In the genomic region with DNA sequence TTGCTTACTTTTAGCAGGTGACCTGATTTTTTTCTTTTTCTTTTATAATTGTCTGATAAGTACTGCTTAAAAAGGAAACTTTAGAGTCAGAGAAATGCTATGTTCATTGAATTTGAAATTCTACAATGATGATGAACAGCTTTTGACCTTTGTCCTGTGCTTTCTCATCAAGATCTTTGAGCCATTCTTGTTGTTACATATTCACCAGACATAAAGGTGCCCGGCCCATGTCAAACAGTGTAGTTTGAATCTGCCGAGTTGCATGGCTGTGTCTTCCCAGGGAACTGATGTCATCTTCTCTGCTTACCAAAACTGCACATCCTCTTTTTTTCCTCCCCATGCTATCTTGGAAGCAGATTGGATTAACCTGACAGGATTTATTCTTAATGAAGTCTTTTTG, we compare ENCODE assay signal across 1 cellular context.
TF ChIP-seq lines count a peak whose summit lies in the region.

No MANE protein-coding gene starts in this region.

TF ChIP-seq in HepG2, 621 proteins besides CTCF, POLR2A, EP300 and RAD21 (continued from another document):
- TF ChIP-seq SALL1 (CRISPR knock-in tag; IDR thresholded peaks at IDR 0.05) = peak; percentile 59; the same call in 1 of the 2 replicates
- TF ChIP-seq SOX5 (CRISPR knock-in tag; IDR thresholded peaks at IDR 0.05; ENCODE audit: borderline replicate concordance) = peak; percentile 13; the same call in 1 of the 2 replicates
- TF ChIP-seq ZFP37 (CRISPR knock-in tag; IDR thresholded peaks at IDR 0.05; ENCODE audit: borderline replicate concordance) = no peak
- TF ChIP-seq ZNF549 (CRISPR knock-in tag; IDR thresholded peaks at IDR 0.05) = no peak
- TF ChIP-seq ASH2L (IDR thresholded peaks at IDR 0.05; ENCODE audit: insufficient read length, low read depth, low read length) = peak; percentile 23
- no peak for TF ChIP-seq SOX6 (IDR thresholded peaks at IDR 0.05)
- TF ChIP-seq SOX6 (CRISPR knock-in tag; IDR thresholded peaks at IDR 0.05) = peak; percentile 20; the same call in 1 of the 2 replicates
- no peak for TF ChIP-seq LCORL (IDR thresholded peaks at IDR 0.05)
- 0 out of 2 replicates have a peak, but pooled peaks have one; percentile 25 for TF ChIP-seq LCORL (CRISPR knock-in tag; IDR thresholded peaks at IDR 0.05)
- 0 out of 2 replicates have a peak, but pooled peaks have one; percentile 14 for TF ChIP-seq KDM6A (CRISPR knock-in tag; IDR thresholded peaks at IDR 0.05; ENCODE audit: low read depth)
- peak in 1 of 2 experiments; percentile 25; a peak in 1 of 4 replicates for TF ChIP-seq MAFK (conservative IDR thresholded peaks at IDR 0.05 in 1 of 2, IDR thresholded peaks at IDR 0.05 in 1 of 2; ENCODE audit: low read length in 2 of 2)
- TF ChIP-seq CREM (IDR thresholded peaks at IDR 0.05) = peak; percentile 37; the same call in 1 of the 2 replicates
- no peak for TF ChIP-seq CREM (CRISPR knock-in tag; IDR thresholded peaks at IDR 0.05)
- TF ChIP-seq, protein P1, sequence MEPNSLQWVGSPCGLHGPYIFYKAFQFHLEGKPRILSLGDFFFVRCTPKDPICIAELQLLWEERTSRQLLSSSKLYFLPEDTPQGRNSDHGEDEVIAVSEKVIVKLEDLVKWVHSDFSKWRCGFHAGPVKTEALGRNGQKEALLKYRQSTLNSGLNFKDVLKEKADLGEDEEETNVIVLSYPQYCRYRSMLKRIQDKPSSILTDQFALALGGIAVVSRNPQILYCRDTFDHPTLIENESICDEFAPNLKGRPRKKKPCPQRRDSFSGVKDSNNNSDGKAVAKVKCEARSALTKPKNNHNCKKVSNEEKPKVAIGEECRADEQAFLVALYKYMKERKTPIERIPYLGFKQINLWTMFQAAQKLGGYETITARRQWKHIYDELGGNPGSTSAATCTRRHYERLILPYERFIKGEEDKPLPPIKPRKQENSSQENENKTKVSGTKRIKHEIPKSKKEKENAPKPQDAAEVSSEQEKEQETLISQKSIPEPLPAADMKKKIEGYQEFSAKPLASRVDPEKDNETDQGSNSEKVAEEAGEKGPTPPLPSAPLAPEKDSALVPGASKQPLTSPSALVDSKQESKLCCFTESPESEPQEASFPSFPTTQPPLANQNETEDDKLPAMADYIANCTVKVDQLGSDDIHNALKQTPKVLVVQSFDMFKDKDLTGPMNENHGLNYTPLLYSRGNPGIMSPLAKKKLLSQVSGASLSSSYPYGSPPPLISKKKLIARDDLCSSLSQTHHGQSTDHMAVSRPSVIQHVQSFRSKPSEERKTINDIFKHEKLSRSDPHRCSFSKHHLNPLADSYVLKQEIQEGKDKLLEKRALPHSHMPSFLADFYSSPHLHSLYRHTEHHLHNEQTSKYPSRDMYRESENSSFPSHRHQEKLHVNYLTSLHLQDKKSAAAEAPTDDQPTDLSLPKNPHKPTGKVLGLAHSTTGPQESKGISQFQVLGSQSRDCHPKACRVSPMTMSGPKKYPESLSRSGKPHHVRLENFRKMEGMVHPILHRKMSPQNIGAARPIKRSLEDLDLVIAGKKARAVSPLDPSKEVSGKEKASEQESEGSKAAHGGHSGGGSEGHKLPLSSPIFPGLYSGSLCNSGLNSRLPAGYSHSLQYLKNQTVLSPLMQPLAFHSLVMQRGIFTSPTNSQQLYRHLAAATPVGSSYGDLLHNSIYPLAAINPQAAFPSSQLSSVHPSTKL (CRISPR knock-in tag; IDR thresholded peaks at IDR 0.05) = peak; percentile 80
- peak; percentile 36; the same call in 1 of the 2 replicates for TF ChIP-seq NR2F6 (IDR thresholded peaks at IDR 0.05)
- peak; percentile 51; the same call in 1 of the 2 replicates for TF ChIP-seq NR2F6 (CRISPR knock-in tag; IDR thresholded peaks at IDR 0.05)
- TF ChIP-seq HDAC2 (CRISPR knock-in tag; IDR thresholded peaks at IDR 0.05) = 0 out of 2 replicates have a peak, but pooled peaks have one; percentile 16
- 0 out of 2 replicates have a peak, but pooled peaks have one; percentile 35 for TF ChIP-seq RARA (CRISPR knock-in tag; IDR thresholded peaks at IDR 0.05)
- TF ChIP-seq HIVEP1 (CRISPR knock-in tag; IDR thresholded peaks at IDR 0.05) = no peak
- no peak for TF ChIP-seq SSRP1 (CRISPR knock-in tag; IDR thresholded peaks at IDR 0.05)
- TF ChIP-seq, protein P2, sequence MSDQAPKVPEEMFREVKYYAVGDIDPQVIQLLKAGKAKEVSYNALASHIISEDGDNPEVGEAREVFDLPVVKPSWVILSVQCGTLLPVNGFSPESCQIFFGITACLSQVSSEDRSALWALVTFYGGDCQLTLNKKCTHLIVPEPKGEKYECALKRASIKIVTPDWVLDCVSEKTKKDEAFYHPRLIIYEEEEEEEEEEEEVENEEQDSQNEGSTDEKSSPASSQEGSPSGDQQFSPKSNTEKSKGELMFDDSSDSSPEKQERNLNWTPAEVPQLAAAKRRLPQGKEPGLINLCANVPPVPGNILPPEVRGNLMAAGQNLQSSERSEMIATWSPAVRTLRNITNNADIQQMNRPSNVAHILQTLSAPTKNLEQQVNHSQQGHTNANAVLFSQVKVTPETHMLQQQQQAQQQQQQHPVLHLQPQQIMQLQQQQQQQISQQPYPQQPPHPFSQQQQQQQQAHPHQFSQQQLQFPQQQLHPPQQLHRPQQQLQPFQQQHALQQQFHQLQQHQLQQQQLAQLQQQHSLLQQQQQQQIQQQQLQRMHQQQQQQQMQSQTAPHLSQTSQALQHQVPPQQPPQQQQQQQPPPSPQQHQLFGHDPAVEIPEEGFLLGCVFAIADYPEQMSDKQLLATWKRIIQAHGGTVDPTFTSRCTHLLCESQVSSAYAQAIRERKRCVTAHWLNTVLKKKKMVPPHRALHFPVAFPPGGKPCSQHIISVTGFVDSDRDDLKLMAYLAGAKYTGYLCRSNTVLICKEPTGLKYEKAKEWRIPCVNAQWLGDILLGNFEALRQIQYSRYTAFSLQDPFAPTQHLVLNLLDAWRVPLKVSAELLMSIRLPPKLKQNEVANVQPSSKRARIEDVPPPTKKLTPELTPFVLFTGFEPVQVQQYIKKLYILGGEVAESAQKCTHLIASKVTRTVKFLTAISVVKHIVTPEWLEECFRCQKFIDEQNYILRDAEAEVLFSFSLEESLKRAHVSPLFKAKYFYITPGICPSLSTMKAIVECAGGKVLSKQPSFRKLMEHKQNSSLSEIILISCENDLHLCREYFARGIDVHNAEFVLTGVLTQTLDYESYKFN (CRISPR knock-in tag; conservative IDR thresholded peaks at IDR 0.05) = peak; percentile 80
- TF ChIP-seq FOSL2 (CRISPR knock-in tag; IDR thresholded peaks at IDR 0.05) = 0 out of 2 replicates have a peak, but pooled peaks have one; percentile 23
- TF ChIP-seq BCL6 (CRISPR knock-in tag; IDR thresholded peaks at IDR 0.05) = peak; percentile 48; the same call in 1 of the 2 replicates
- TF ChIP-seq HMG20A (CRISPR knock-in tag; IDR thresholded peaks at IDR 0.05; ENCODE audit: borderline replicate concordance) = peak; percentile 35; the same call in 1 of the 2 replicates
- TF ChIP-seq SOX13 (IDR thresholded peaks at IDR 0.05) = no peak
- TF ChIP-seq SOX13 (CRISPR knock-in tag; conservative IDR thresholded peaks at IDR 0.05 in 1 of 2, IDR thresholded peaks at IDR 0.05 in 1 of 2) = peak in 1 of 2 experiments; percentile 50; a peak in 1 of 4 replicates
- TF ChIP-seq, protein P3, sequence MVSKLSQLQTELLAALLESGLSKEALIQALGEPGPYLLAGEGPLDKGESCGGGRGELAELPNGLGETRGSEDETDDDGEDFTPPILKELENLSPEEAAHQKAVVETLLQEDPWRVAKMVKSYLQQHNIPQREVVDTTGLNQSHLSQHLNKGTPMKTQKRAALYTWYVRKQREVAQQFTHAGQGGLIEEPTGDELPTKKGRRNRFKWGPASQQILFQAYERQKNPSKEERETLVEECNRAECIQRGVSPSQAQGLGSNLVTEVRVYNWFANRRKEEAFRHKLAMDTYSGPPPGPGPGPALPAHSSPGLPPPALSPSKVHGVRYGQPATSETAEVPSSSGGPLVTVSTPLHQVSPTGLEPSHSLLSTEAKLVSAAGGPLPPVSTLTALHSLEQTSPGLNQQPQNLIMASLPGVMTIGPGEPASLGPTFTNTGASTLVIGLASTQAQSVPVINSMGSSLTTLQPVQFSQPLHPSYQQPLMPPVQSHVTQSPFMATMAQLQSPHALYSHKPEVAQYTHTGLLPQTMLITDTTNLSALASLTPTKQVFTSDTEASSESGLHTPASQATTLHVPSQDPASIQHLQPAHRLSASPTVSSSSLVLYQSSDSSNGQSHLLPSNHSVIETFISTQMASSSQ (IDR thresholded peaks at IDR 0.05; ENCODE audit: low read depth) = no peak
- TF ChIP-seq, protein P3 (CRISPR knock-in tag; IDR thresholded peaks at IDR 0.05; ENCODE audit: borderline replicate concordance) = peak; percentile 51; the same call in 1 of the 2 replicates
- 0 out of 2 replicates have a peak, but pooled peaks have one; percentile 7 for TF ChIP-seq MAFF (IDR thresholded peaks at IDR 0.05; ENCODE audit: low read depth, low read length)
- 0 out of 2 replicates have a peak, but pooled peaks have one; percentile 40 for TF ChIP-seq ZMYM4 (CRISPR knock-in tag; IDR thresholded peaks at IDR 0.05)
- TF ChIP-seq, protein P4, sequence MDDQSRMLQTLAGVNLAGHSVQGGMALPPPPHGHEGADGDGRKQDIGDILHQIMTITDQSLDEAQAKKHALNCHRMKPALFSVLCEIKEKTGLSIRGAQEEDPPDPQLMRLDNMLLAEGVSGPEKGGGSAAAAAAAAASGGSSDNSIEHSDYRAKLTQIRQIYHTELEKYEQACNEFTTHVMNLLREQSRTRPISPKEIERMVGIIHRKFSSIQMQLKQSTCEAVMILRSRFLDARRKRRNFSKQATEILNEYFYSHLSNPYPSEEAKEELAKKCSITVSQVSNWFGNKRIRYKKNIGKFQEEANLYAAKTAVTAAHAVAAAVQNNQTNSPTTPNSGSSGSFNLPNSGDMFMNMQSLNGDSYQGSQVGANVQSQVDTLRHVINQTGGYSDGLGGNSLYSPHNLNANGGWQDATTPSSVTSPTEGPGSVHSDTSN (CRISPR knock-in tag; IDR thresholded peaks at IDR 0.05; ENCODE audit: borderline replicate concordance) = no peak
- TF ChIP-seq CBX5 (CRISPR knock-in tag; IDR thresholded peaks at IDR 0.05; ENCODE audit: borderline replicate concordance) = no peak
- TF ChIP-seq TBX2 (CRISPR knock-in tag; IDR thresholded peaks at IDR 0.05; ENCODE audit: borderline replicate concordance) = no peak
- TF ChIP-seq ZNF33B (CRISPR knock-in tag; IDR thresholded peaks at IDR 0.05) = no peak
- TF ChIP-seq, protein P5, sequence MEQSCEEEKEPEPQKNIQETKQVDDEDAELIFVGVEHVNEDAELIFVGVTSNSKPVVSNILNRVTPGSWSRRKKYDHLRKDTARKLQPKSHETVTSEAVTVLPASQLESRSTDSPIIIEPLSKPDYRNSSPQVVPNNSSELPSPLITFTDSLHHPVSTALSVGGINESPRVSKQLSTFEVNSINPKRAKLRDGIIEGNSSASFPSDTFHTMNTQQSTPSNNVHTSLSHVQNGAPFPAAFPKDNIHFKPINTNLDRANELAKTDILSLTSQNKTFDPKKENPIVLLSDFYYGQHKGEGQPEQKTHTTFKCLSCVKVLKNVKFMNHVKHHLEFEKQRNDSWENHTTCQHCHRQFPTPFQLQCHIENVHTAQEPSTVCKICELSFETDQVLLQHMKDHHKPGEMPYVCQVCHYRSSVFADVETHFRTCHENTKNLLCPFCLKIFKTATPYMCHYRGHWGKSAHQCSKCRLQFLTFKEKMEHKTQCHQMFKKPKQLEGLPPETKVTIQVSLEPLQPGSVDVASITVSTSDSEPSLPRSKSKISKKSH (CRISPR knock-in tag; IDR thresholded peaks at IDR 0.05; ENCODE audit: borderline replicate concordance) = no peak
- TF ChIP-seq KDM2A (CRISPR knock-in tag; IDR thresholded peaks at IDR 0.05; ENCODE audit: borderline replicate concordance, low read depth) = no peak
- no peak for TF ChIP-seq MTA3 (CRISPR knock-in tag; IDR thresholded peaks at IDR 0.05)
- peak; percentile 36; the same call in 1 of the 2 replicates for TF ChIP-seq SAP130 (CRISPR knock-in tag; IDR thresholded peaks at IDR 0.05; ENCODE audit: low read depth)
- 0 out of 2 replicates have a peak, but pooled peaks have one; percentile 13 for TF ChIP-seq MIXL1 (CRISPR knock-in tag; IDR thresholded peaks at IDR 0.05)
- peak; percentile 72; the same call in 1 of the 2 replicates for TF ChIP-seq ZNF644 (CRISPR knock-in tag; IDR thresholded peaks at IDR 0.05; ENCODE audit: low read depth)
